ENCODE assay signal across 8 cellular contexts in the genomic region with DNA sequence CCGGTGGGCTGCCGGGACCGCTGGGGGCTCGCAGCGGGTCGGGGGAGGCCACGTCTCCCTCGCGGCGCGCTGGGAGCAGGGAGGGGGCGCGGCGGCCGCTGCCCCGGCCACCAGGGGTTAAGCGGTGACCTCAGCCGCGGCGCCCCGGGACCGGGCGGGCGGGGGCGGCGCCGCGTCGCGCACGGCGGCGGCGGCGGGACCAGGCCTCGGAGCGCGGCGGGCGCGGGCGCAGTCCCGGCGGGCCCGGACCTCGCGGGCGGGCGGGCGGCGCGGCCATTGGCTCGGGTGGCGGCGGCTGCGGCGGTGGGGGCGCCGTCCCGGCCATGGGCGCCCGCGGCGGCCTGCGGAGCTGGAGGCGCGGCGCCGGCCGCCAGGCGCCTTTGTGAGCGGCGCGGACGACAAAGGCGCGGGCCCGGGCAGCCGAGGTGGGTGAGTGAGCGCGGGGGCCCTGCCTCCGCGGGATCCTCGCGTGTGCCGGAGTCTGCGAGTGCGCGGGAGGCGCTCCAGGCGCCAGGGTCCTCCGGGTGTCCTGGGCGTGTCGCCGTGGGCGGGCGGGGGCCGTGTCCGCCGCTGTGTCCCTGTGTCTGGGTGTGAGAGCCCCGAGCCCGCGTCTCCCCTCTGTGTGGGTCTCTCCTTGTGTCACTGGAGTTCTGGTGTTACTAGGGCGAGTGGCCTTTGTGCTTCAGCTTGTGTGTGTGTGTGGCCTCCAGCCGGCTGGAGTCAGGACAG. TPM values are rescaled to one million over a fixed set of nuclear protein-coding genes. Genes with fewer than 3 reads are reported as not detected.
DNase-seq lines count a peak whose midpoint lies in the region; ATAC-seq, FAIRE-seq and TF ChIP-seq lines count a peak whose summit lies in the region.

A gene with protein sequence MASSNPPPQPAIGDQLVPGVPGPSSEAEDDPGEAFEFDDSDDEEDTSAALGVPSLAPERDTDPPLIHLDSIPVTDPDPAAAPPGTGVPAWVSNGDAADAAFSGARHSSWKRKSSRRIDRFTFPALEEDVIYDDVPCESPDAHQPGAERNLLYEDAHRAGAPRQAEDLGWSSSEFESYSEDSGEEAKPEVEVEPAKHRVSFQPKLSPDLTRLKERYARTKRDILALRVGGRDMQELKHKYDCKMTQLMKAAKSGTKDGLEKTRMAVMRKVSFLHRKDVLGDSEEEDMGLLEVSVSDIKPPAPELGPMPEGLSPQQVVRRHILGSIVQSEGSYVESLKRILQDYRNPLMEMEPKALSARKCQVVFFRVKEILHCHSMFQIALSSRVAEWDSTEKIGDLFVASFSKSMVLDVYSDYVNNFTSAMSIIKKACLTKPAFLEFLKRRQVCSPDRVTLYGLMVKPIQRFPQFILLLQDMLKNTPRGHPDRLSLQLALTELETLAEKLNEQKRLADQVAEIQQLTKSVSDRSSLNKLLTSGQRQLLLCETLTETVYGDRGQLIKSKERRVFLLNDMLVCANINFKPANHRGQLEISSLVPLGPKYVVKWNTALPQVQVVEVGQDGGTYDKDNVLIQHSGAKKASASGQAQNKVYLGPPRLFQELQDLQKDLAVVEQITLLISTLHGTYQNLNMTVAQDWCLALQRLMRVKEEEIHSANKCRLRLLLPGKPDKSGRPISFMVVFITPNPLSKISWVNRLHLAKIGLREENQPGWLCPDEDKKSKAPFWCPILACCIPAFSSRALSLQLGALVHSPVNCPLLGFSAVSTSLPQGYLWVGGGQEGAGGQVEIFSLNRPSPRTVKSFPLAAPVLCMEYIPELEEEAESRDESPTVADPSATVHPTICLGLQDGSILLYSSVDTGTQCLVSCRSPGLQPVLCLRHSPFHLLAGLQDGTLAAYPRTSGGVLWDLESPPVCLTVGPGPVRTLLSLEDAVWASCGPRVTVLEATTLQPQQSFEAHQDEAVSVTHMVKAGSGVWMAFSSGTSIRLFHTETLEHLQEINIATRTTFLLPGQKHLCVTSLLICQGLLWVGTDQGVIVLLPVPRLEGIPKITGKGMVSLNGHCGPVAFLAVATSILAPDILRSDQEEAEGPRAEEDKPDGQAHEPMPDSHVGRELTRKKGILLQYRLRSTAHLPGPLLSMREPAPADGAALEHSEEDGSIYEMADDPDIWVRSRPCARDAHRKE (N-terminal part only) (plus strand): TSS at position 173 of the 729 bp plus-strand sequence. CDS start 40,898 bp downstream, outside the sequence.

- H3K4me1 Mint-ChIP-seq in mesothelial cell of epicardium = peaks cover 38% of the 10 kb centered on the region

- TF ChIP-seq POLR2A in H1 (IDR thresholded peaks at IDR 0.05; ENCODE audit: control extremely low read depth in 1 of 2, low read depth in 2 of 2, low read length in 2 of 2) = no peak

- H3K23me2 ChIP-seq in H1 (ENCODE audit: low read depth, low read length) = peaks cover 8% of the 10 kb centered on the region; the same call in 1 of the 2 replicates

- H2BK12ac ChIP-seq in H1 (ENCODE audit: low read depth, low read length) = peak within 1 kb of the TSS; percentile 90; the same call in 1 of the 2 replicates

- TF ChIP-seq CTCF in MM.1S (IDR thresholded peaks at IDR 0.05; ENCODE audit: low read length) = no peak
- TF ChIP-seq CTCF in H1 (IDR thresholded peaks at IDR 0.05; ENCODE audit: control extremely low read depth in 1 of 3, insufficient read depth in 1 of 3, low read depth in 1 of 3, low read length in 3 of 3) = no peak
- TF ChIP-seq CTCF in mesothelial cell of epicardium (IDR thresholded peaks at IDR 0.05; ENCODE audit: unreplicated experiment) = no peak
- no peak for TF ChIP-seq CTCF in upper lobe of right lung (IDR thresholded peaks at IDR 0.05)

- intact Hi-C loops in upper lobe of right lung (cut with DNase I) = no loop called here

- H3K9me2 ChIP-seq in MM.1S (replicated peaks; ENCODE audit: insufficient read depth, low read length) = no peaks in the 10 kb centered on the region

- no peaks in the 10 kb centered on the region for H3F3A ChIP-seq in MM.1S (ENCODE audit: insufficient read depth, low read length)

- H4K8ac ChIP-seq in H1 (ENCODE audit: extremely low read depth, insufficient read depth, low read length) = peak within 1 kb of the TSS; percentile 90

- peaks cover 2% of the 10 kb centered on the region for H3K9me3 Mint-ChIP-seq in mesothelial cell of epicardium

- H3K27me3 ChIP-seq in MM.1S (replicated peaks; ENCODE audit: insufficient read depth, low read length) (peaks cover 49% of the 10 kb centered on the region), H1 (replicated peaks in 1 of 4; ENCODE audit: control insufficient read depth in 3 of 4, extremely low read depth in 1 of 4, insufficient read depth in 3 of 4, low read length in 3 of 4) (no peaks in the 10 kb centered on the region), upper lobe of right lung (peaks cover 7% of the 10 kb centered on the region)

- H2AFZ ChIP-seq in MM.1S (ENCODE audit: low read length) (no peak within 1 kb of the TSS), H1 (ENCODE audit: low read length) (no peak within 1 kb of the TSS)

- H3K4me1 ChIP-seq in MM.1S (ENCODE audit: low read length) = no peaks in the 10 kb centered on the region
- peaks cover 11 to 23% (median 19%) of the 10 kb centered on the region in 4 experiments for H3K4me1 ChIP-seq in H1 (replicated peaks in 1 of 4; ENCODE audit: control insufficient read depth in 3 of 4, insufficient read depth in 4 of 4, low read length in 3 of 4)
- peaks cover 18% of the 10 kb centered on the region for H3K4me1 ChIP-seq in upper lobe of right lung

- H3K4me2 ChIP-seq in MM.1S (ENCODE audit: low read depth, low read length) (peak within 1 kb of the TSS; percentile 9; the same call in 1 of the 2 replicates), H1 (ENCODE audit: insufficient read depth in 1 of 2, low read depth in 2 of 2, low read length in 2 of 2) (peak within 1 kb of the TSS; percentile 65 to 91)

- no peak for TF ChIP-seq RAD21 in H1 (IDR thresholded peaks at IDR 0.05 in 1 of 2, conservative IDR thresholded peaks at IDR 0.05 in 1 of 2; ENCODE audit: low read depth in 2 of 2, low read length in 2 of 2)

- H3K4me3 ChIP-seq in MM.1S (ENCODE audit: low read length) (peak within 1 kb of the TSS; percentile 10; the same call in 1 of the 2 replicates), H1 (ENCODE audit: extremely low read depth in 1 of 4, insufficient read depth in 2 of 4, low read depth in 3 of 4, low read length in 4 of 4) (peak within 1 kb of the TSS; percentile 77 to 93 (median 87)), upper lobe of right lung (peak within 1 kb of the TSS; percentile 66)

- peak within 1 kb of the TSS; percentile 98 for H3K27ac Mint-ChIP-seq in mesothelial cell of epicardium

- H2BK5ac ChIP-seq in H1 (ENCODE audit: low read depth, low read length) = peak within 1 kb of the TSS; percentile 91; the same call in 1 of the 2 replicates

- H2AK5ac ChIP-seq in H1 (ENCODE audit: low read depth, low read length) = 0 out of 2 replicates have a peak within 1 kb of the TSS, but pooled peaks have one; percentile 75

- H4K91ac ChIP-seq in H1 (replicated peaks; ENCODE audit: insufficient read length, low read length) = peak within 1 kb of the TSS; percentile 94

- POLR2A ChIA-PET in H1 (lab: Charles Lee; ENCODE audit: partially characterized antibody) = interaction anchor here (0.5 to 11.4 kb wide), 12 partner anchors 8 to 146 kb away, joined by 3 to 123 read pairs (median 4); no protein-coding TSS in a partner anchor

- no peak within 1 kb of the TSS for H3K27ac ChIP-seq in MM.1S (ENCODE audit: low read length)
- H3K27ac ChIP-seq in H1 (ENCODE audit: low read depth, low read length) = peak within 1 kb of the TSS; percentile 83
- peak within 1 kb of the TSS; percentile 68 for H3K27ac ChIP-seq in upper lobe of right lung

- H2BK20ac ChIP-seq in H1 (ENCODE audit: low read length) = peak within 1 kb of the TSS; percentile 48; the same call in 1 of the 2 replicates

- H2BK15ac ChIP-seq in H1 (ENCODE audit: low read length) = peak within 1 kb of the TSS; percentile 92; the same call in 1 of the 2 replicates

- H3K56ac ChIP-seq in H1 (replicated peaks; ENCODE audit: insufficient read length, low read depth, low read length) = peak within 1 kb of the TSS; percentile 50

- H3K36me3 Mint-ChIP-seq in mesothelial cell of epicardium = peaks cover 2% of the 10 kb centered on the region

- peak within 1 kb of the TSS; percentile 97 for H3K18ac ChIP-seq in H1 (ENCODE audit: extremely low read depth, low read length)

- peak; percentile 68 for ATAC-seq in upper lobe of right lung
- no peak for ATAC-seq in GM21515 (IDR thresholded peaks at IDR 0.05; ENCODE audit: unreplicated experiment)
- ATAC-seq in HG02763 (IDR thresholded peaks at IDR 0.05; ENCODE audit: unreplicated experiment) = no peak
- no peak for ATAC-seq in HG03159 (IDR thresholded peaks at IDR 0.05; ENCODE audit: unreplicated experiment)

- peak within 1 kb of the TSS; percentile 81 for H2BK120ac ChIP-seq in H1 (replicated peaks; ENCODE audit: low read depth, low read length)

- CTCF ChIA-PET in H1 (lab: Charles Lee; ENCODE audit: partially characterized antibody) = interaction anchor here (1.1 to 86.2 kb wide), 5 partner anchors 12 to 123 kb away, joined by 3 to 1640 read pairs (median 6); no protein-coding TSS in a partner anchor

- peak within 1 kb of the TSS; percentile 83 for H3K4me3 Mint-ChIP-seq in mesothelial cell of epicardium

- 1% methylated on average over 30 of the region's 105 CpGs; no CpG with 5 or more reads in 1 of the 2 experiments for WGBS in H1 (ENCODE audit: extremely low coverage in 1 of 2, insufficient coverage in 1 of 2, insufficient read length in 1 of 2, insufficient replicate concordance in 2 of 2, low coverage in 1 of 2, low lambda C conversion rate in 2 of 2, missing lambda C conversion rate in 1 of 2), 2 experiments

- H3K27me3 Mint-ChIP-seq in mesothelial cell of epicardium (ENCODE audit: low read depth) = no peaks in the 10 kb centered on the region

- peak within 1 kb of the TSS; percentile 63 for H4K5ac ChIP-seq in H1 (ENCODE audit: insufficient read length, low read depth, low read length)

- H3K14ac ChIP-seq in H1 (ENCODE audit: insufficient read length) = peak within 1 kb of the TSS; percentile 97

- H3K9me3 ChIP-seq in MM.1S (replicated peaks; ENCODE audit: insufficient read depth, low read length) (no peaks in the 10 kb centered on the region), H1 (ENCODE audit: insufficient read depth in 2 of 2, low read depth in 1 of 2, low read length in 1 of 2) (no peaks in the 10 kb centered on the region; a peak in 1 of 4 replicates), upper lobe of right lung (no peaks in the 10 kb centered on the region)

- no peak for TF ChIP-seq EP300 in H1 (IDR thresholded peaks at IDR 0.05; ENCODE audit: borderline replicate concordance in 1 of 2, low read depth in 2 of 2, low read length in 2 of 2)

- no peaks in the 10 kb centered on the region for H3K36me3 ChIP-seq in MM.1S (replicated peaks; ENCODE audit: insufficient read depth, low read length)
- no peaks in the 10 kb centered on the region for H3K36me3 ChIP-seq in H1 (ENCODE audit: control insufficient read depth in 2 of 4, insufficient read depth in 4 of 4, low read length in 3 of 4)
- H3K36me3 ChIP-seq in upper lobe of right lung = no peaks in the 10 kb centered on the region

- H3K4ac ChIP-seq in H1 (replicated peaks; ENCODE audit: insufficient read length, low read depth, low read length) = peak within 1 kb of the TSS; percentile 79

- peaks cover 8% of the 10 kb centered on the region; the same call in 1 of the 2 replicates for H3K79me1 ChIP-seq in H1 (ENCODE audit: low read depth, low read length)

- H3K79me2 ChIP-seq in MM.1S (ENCODE audit: low read length) (no peaks in the 10 kb centered on the region), H1 (ENCODE audit: control insufficient read depth in 1 of 2, insufficient read depth in 2 of 2, low read length in 2 of 2) (peaks cover 9 to 44% of the 10 kb centered on the region in 2 experiments)

- no peak within 1 kb of the TSS for H3K23ac ChIP-seq in H1 (ENCODE audit: insufficient read length)

- no peak for FAIRE-seq in H1 (lab: Jason Lieb, UNC)

- H4K20me1 ChIP-seq in MM.1S (ENCODE audit: insufficient read depth, low read length) = no peaks in the 10 kb centered on the region
- no peaks in the 10 kb centered on the region for H4K20me1 ChIP-seq in H1 (replicated peaks in 1 of 2; ENCODE audit: control insufficient read depth in 1 of 2, insufficient read depth in 2 of 2, low read length in 2 of 2)

- DNase-seq in CD1c-positive myeloid dendritic cell (ENCODE audit: extremely low spot score) (peak; percentile 47), MM.1S (no peak), H1 (ENCODE audit: low read depth in 1 of 2, low spot score in 2 of 2) (no peak), mesothelial cell of epicardium (ENCODE audit: low spot score in 2 of 2, unreplicated experiment in 2 of 2) (peak in 1 of 2 experiments; percentile 61), upper lobe of right lung (peak; percentile 79)

- H3K9ac ChIP-seq in MM.1S (ENCODE audit: low read length) (no peak within 1 kb of the TSS), H1 (replicated peaks in 1 of 4; ENCODE audit: extremely low read depth in 1 of 4, low read depth in 3 of 4, low read length in 3 of 4) (peak within 1 kb of the TSS; percentile 86 to 94 (median 90))

RNA-seq across cellular contexts. Expression of the gene that starts here (rescaled TPM):
- 38.0 and 39.6 TPM in 2 replicates for total RNA-seq in H1 (2021; fragmentation: NEBNext Ultra II Directional; extraction: Animal tissue kit (Norgen Biotek cat#: 25700))
- 33.6 and 55.3 TPM in 2 replicates for polyA plus RNA-seq in H1 (2011; rRNA removed)
- polyA plus RNA-seq in H1 (2011; cell fraction: cytosol; rRNA removed) = 43.2 TPM
- polyA plus RNA-seq in H1 (2011; cell fraction: nucleus; rRNA removed) = 171 TPM
- 23.6 to 37.7 TPM (median 33.8 TPM) in 4 replicates for polyA plus RNA-seq in H1 (2012, experiment 1 of 2)
- 27.2 TPM for polyA plus RNA-seq in H1 (2012, experiment 2 of 2)
- polyA plus RNA-seq in H1 (2013, experiment 1 of 2) = 17.0 TPM
- 16.9 TPM for polyA plus RNA-seq in H1 (2013, experiment 2 of 2)
- polyA minus RNA-seq in H1 (2011; rRNA and poly(A)+ RNA removed) = 46.7 and 47.4 TPM in 2 replicates
- 33.8 TPM for polyA minus RNA-seq in H1 (2011; cell fraction: cytosol; rRNA and poly(A)+ RNA removed)
- polyA minus RNA-seq in H1 (2011; cell fraction: nucleus; rRNA and poly(A)+ RNA removed) = 74.8 TPM
- total RNA-seq in mesothelial cell of epicardium (31.3 to 33.1 TPM (median 32.6 TPM) in 3 replicates), upper lobe of right lung (34.1 TPM)

Comparison
In these comparisons a context has a peak if more than half of its experiments do, and no peak if none do; other contexts are left out.
1. DNase-seq: peak in CD1c-positive myeloid dendritic cell (single experiment) and upper lobe of right lung (single experiment); none in MM.1S (single experiment) and H1 (0 of 2).
2. H3K4me3 ChIP-seq: peak in every context shown above with its lines; median percentile 87 in H1; 66 in upper lobe of right lung; 10 in MM.1S.